In genomic region chr15:89332446-89332845, GRCh38 we compare ENCODE assay signal across 8 cellular contexts. TPM values are rescaled to one million over a fixed set of nuclear protein-coding genes. Genes with fewer than 3 reads are reported as not detected.
DNase-seq lines count a peak whose midpoint lies in the region; ATAC-seq and TF ChIP-seq lines count a peak whose summit lies in the region.

No MANE protein-coding gene starts in this region.

- POLR2A ChIA-PET in RWPE1 (lab: Yijun Ruan, JAX; ENCODE audit: low non-redundant PET): no interaction called here

- H3K27ac Mint-ChIP-seq in type B pancreatic cell: peak overlapping the region; percentile 37

- H3K4me2 ChIP-seq in fibroblast of lung (ENCODE audit: extremely low read depth, insufficient read depth, low read length): peak overlapping the region; percentile 81

- intact Hi-C loops in heart right ventricle (cut with DNase I): no loop called here
- intact Hi-C loops in esophagus squamous epithelium (cut with DNase I): no loop called here

- CTCF ChIA-PET in RWPE1 (lab: Yijun Ruan, JAX): interaction anchor here (0.6 to 0.7 kb wide), 3 partner anchors 9 to 47 kb away, joined by 3 to 4 read pairs (median 4); no protein-coding TSS in a partner anchor

- no peak overlapping the region for H3K9ac ChIP-seq in fibroblast of lung (ENCODE audit: insufficient read depth, low read length)

- no peak overlapping the region for H2AFZ ChIP-seq in fibroblast of lung (ENCODE audit: low read length)

- no peak for TF ChIP-seq POLR2A in esophagus squamous epithelium (IDR thresholded peaks at IDR 0.05)

- peaks cover 30% of the 10 kb centered on the region for H3K4me1 Mint-ChIP-seq in type B pancreatic cell (ENCODE audit: unreplicated experiment)

- peaks cover 16% of the 10 kb centered on the region for H3K27me3 Mint-ChIP-seq in type B pancreatic cell

- no peaks in the 10 kb centered on the region for H3K27me3 ChIP-seq in heart right ventricle
- H3K27me3 ChIP-seq in right atrium auricular region: no peaks in the 10 kb centered on the region
- no peaks in the 10 kb centered on the region for H3K27me3 ChIP-seq in fibroblast of lung (ENCODE audit: control insufficient read depth, insufficient read depth, low read length)
- no peaks in the 10 kb centered on the region for H3K27me3 ChIP-seq in esophagus squamous epithelium

- H3K4me3 ChIP-seq in heart right ventricle (peak overlapping the region in 4 of 10 donors; percentile 6 to 99 (median 46)), right atrium auricular region (no peak overlapping the region), fibroblast of lung (replicated peaks in 1 of 4; ENCODE audit: control extremely low read depth in 1 of 4, insufficient read depth in 1 of 4, low read depth in 3 of 4, low read length in 4 of 4) (peak overlapping the region in 2 of 4 experiments; percentile 28 to 85), esophagus squamous epithelium (peak overlapping the region in 2 of 4 donors; percentile 77 to 93)

- H3K9me3 ChIP-seq in heart right ventricle: no peaks in the 10 kb centered on the region
- no peaks in the 10 kb centered on the region for H3K9me3 ChIP-seq in right atrium auricular region
- H3K9me3 ChIP-seq in fibroblast of lung (ENCODE audit: control insufficient read depth, insufficient read depth, low read depth, low read length): no peaks in the 10 kb centered on the region
- no peaks in the 10 kb centered on the region for H3K9me3 ChIP-seq in esophagus squamous epithelium

- H3K4me1 ChIP-seq in heart right ventricle (peaks cover 27 to 77% (median 63%) of the 10 kb centered on the region in 9 donors), right atrium auricular region (peaks cover 0 to 61% of the 10 kb centered on the region in 2 donors), fibroblast of lung (ENCODE audit: control insufficient read depth, extremely low read depth, insufficient read depth, low read length) (peaks cover 10% of the 10 kb centered on the region), esophagus squamous epithelium (peaks cover 36 to 72% (median 46%) of the 10 kb centered on the region in 3 donors)

- H3K9me3 Mint-ChIP-seq in type B pancreatic cell: no peaks in the 10 kb centered on the region

- ATAC-seq in heart right ventricle: no peak
- no peak for ATAC-seq in HG02623 (IDR thresholded peaks at IDR 0.05; ENCODE audit: unreplicated experiment)
- no peak for ATAC-seq in HG03521 (IDR thresholded peaks at IDR 0.05; ENCODE audit: unreplicated experiment)

- H3K36me3 Mint-ChIP-seq in type B pancreatic cell: peaks cover 25% of the 10 kb centered on the region

- peak overlapping the region; percentile 80 for H3K4me3 Mint-ChIP-seq in type B pancreatic cell

- H3K27ac ChIP-seq in heart right ventricle (no peak overlapping the region), right atrium auricular region (no peak overlapping the region), RWPE1 (peak overlapping the region; percentile 89; the same call in 1 of the 2 replicates), fibroblast of lung (ENCODE audit: insufficient read depth, low read length) (no peak overlapping the region), esophagus squamous epithelium (no peak overlapping the region)

- 27 to 35% methylated on average over 10 of the region's 10 CpGs for WGBS in heart right ventricle, 2 donors
- 31 to 37% methylated on average over 8 to 10 of the region's 10 CpGs for WGBS in esophagus squamous epithelium, 2 donors

- no peaks in the 10 kb centered on the region for H4K20me1 ChIP-seq in fibroblast of lung (ENCODE audit: control insufficient read depth, extremely low read depth, insufficient read depth, low read length)

- TF ChIP-seq CTCF in heart right ventricle (IDR thresholded peaks at IDR 0.05): peak in 7 of 9 donors; percentile 15 to 46 (median 40)
- TF ChIP-seq CTCF in right atrium auricular region (IDR thresholded peaks at IDR 0.05): peak in 1 of 2 donors; percentile 29
- TF ChIP-seq CTCF in RWPE1 (conservative IDR thresholded peaks at IDR 0.05; ENCODE audit: low read depth): peak; percentile 52; the same call in 1 of the 2 replicates
- TF ChIP-seq CTCF in fibroblast of lung (conservative IDR thresholded peaks at IDR 0.05 in 1 of 2, IDR thresholded peaks at IDR 0.05 in 1 of 2; ENCODE audit: low read depth in 1 of 2, low read length in 2 of 2): peak; percentile 23 to 32
- peak; percentile 74 for TF ChIP-seq CTCF in type B pancreatic cell (conservative IDR thresholded peaks at IDR 0.05)
- peak in 1 of 6 experiments; percentile 10 for TF ChIP-seq CTCF in esophagus squamous epithelium (IDR thresholded peaks at IDR 0.05)

- peaks cover 10 to 62% (median 48%) of the 10 kb centered on the region in 9 donors for H3K36me3 ChIP-seq in heart right ventricle
- H3K36me3 ChIP-seq in right atrium auricular region: peaks cover 57% of the 10 kb centered on the region
- peaks cover 37% of the 10 kb centered on the region for H3K36me3 ChIP-seq in fibroblast of lung (ENCODE audit: control insufficient read depth, insufficient read depth, low read length)
- H3K36me3 ChIP-seq in esophagus squamous epithelium: peaks cover 28 to 63% (median 34%) of the 10 kb centered on the region in 3 donors

- H3K79me2 ChIP-seq in fibroblast of lung (ENCODE audit: control insufficient read depth, insufficient read depth, low read length): peaks cover 53% of the 10 kb centered on the region

- no peak for DNase-seq in heart right ventricle
- DNase-seq in right atrium auricular region (ENCODE audit: low spot score): no peak
- DNase-seq in RWPE1 (ENCODE audit: low spot score): peak; percentile 46
- DNase-seq in fibroblast of lung (ENCODE audit: low read depth in 2 of 2): peak; percentile 16 to 17
- DNase-seq in type B pancreatic cell (ENCODE audit: extremely low spot score, unreplicated experiment): no peak
- DNase-seq in esophagus squamous epithelium (lab: John Stamatoyannopoulos, UW): no peak

RNA-seq across cellular contexts. Expression of gene POLG, which starts 2.2 kb away (rescaled TPM):
- total RNA-seq in heart right ventricle (10 to 100 TPM; 31.1 to 52.5 (median 34.0) TPM), right atrium auricular region (10 to 100 TPM; 36.0 to 37.9 TPM), fibroblast of lung (52.4 and 61.3 TPM in 2 replicates), type B pancreatic cell (ENCODE audit: low replicate concordance) (55.0 and 59.0 TPM in 2 replicates), esophagus squamous epithelium (10 to 100 TPM; 38.4 to 60.7 (median 52.9) TPM)
- polyA plus RNA-seq in heart right ventricle (10 to 100 TPM; 33.9 to 45.1 TPM), fibroblast of lung (20.4 and 22.7 TPM in 2 replicates)
- 24.8 and 26.6 TPM in 2 replicates for polyA plus RNA-seq in fibroblast of lung (2012)
- polyA minus RNA-seq in fibroblast of lung (ENCODE audit: low replicate concordance): 44.3 and 85.3 TPM in 2 replicates

Comparison
In these comparisons a context has a peak if more than half of its experiments do, and no peak if none do; other contexts are left out.
1. DNase-seq: peak in RWPE1 (single experiment) and fibroblast of lung (2 of 2); none in heart right ventricle (0 of 2), right atrium auricular region (single experiment), type B pancreatic cell (single experiment) and esophagus squamous epithelium (single experiment).